In genomic region chr1:58854576-58854975, GRCh38 we compare ENCODE assay signal across 15 cellular contexts.
A peak's percentile ranks its signal among the peaks of the same experiment; 100 is the strongest.
DNase-seq lines count a peak whose midpoint lies in the region; ATAC-seq and TF ChIP-seq lines count a peak whose summit lies in the region.
"Had no signal": no experiment of that assay in that cellular context is flagged by ENCODE, and none has a peak within 500 bp of the region (broad histone marks: within the 10 kb centered on the region; RNA-seq: fewer than 3 reads in every experiment).

No MANE protein-coding gene starts in this region.

- no peaks in the 10 kb centered on the region for H3K36me3 ChIP-seq in left ventricle myocardium inferior
- H3K36me3 ChIP-seq in brain microvascular endothelial cell (replicated peaks) = no peaks in the 10 kb centered on the region
- no peaks in the 10 kb centered on the region for H3K36me3 ChIP-seq in upper lobe of right lung

- peaks cover 12% of the 10 kb centered on the region for H3K4me1 ChIP-seq in left ventricle myocardium inferior
- peaks cover 4% of the 10 kb centered on the region for H3K4me1 ChIP-seq in right cardiac atrium (ENCODE audit: control insufficient read depth, insufficient read depth, low read length)
- H3K4me1 ChIP-seq in upper lobe of right lung = peaks cover 10% of the 10 kb centered on the region

- in situ Hi-C loops in brain microvascular endothelial cell (cut with HindIII; ENCODE audit: low pct_ligation_motif_present, low sequenced_read_pairs) = no loop called here

- H3K4me1 Mint-ChIP-seq in nephron progenitor cell = peaks cover 50% of the 10 kb centered on the region

- H3K9me3 Mint-ChIP-seq in nephron progenitor cell = no peaks in the 10 kb centered on the region
- H3K9me3 Mint-ChIP-seq: WTC11 had no signal

- 70% methylated on average over 2 of the region's 2 CpGs for WGBS in right cardiac atrium

- H3K27me3 Mint-ChIP-seq in nephron progenitor cell (ENCODE audit: low read depth, poor library complexity) = peaks cover under 1% of the 10 kb centered on the region

- no peaks in the 10 kb centered on the region for H3K36me3 Mint-ChIP-seq in nephron progenitor cell (ENCODE audit: low read depth)
- H3K36me3 Mint-ChIP-seq: WTC11 had no signal

- no peak overlapping the region for H3K4me3 ChIP-seq in left ventricle myocardium inferior
- H3K4me3 ChIP-seq in right cardiac atrium (ENCODE audit: low read length) = no peak overlapping the region
- no peak overlapping the region for H3K4me3 ChIP-seq in brain microvascular endothelial cell (ENCODE audit: low read depth, low read length)
- no peak overlapping the region for H3K4me3 ChIP-seq in upper lobe of right lung

- intact Hi-C loops in left ventricle myocardium inferior (cut with micrococcal nuclease) = no loop called here
- intact Hi-C loops in right cardiac atrium (cut with DNase I) = no loop called here
- intact Hi-C loops in upper lobe of right lung (cut with DNase I) = no loop called here

- H3K4me3 Mint-ChIP-seq in nephron progenitor cell = no peak overlapping the region
- H3K4me3 Mint-ChIP-seq: WTC11 had no signal

- TF ChIP-seq CTCF in left ventricle myocardium inferior (IDR thresholded peaks at IDR 0.05; ENCODE audit: borderline replicate concordance) = no peak
- TF ChIP-seq CTCF in brain microvascular endothelial cell (IDR thresholded peaks at IDR 0.05; ENCODE audit: low read depth, low read length, missing control alignments) = no peak
- no peak for TF ChIP-seq CTCF in upper lobe of right lung (IDR thresholded peaks at IDR 0.05)
- TF ChIP-seq CTCF in nephron progenitor cell (IDR thresholded peaks at IDR 0.05) = no peak

- no peak overlapping the region for H3K27ac Mint-ChIP-seq in nephron progenitor cell
- H3K27ac Mint-ChIP-seq: WTC11 had no signal

- H3K27ac ChIP-seq in left ventricle myocardium inferior (replicated peaks) = peak overlapping the region; percentile 49
- H3K27ac ChIP-seq in right cardiac atrium (ENCODE audit: low read length) = no peak overlapping the region
- peak overlapping the region; percentile 30 for H3K27ac ChIP-seq in brain microvascular endothelial cell
- peak overlapping the region; percentile 33 for H3K27ac ChIP-seq in upper lobe of right lung

- H3K9me3 ChIP-seq in left ventricle myocardium inferior (replicated peaks) (no peaks in the 10 kb centered on the region), right cardiac atrium (ENCODE audit: control insufficient read depth, low read length) (no peaks in the 10 kb centered on the region), upper lobe of right lung (no peaks in the 10 kb centered on the region)

- DNase-seq in left ventricle myocardium inferior = no peak
- DNase-seq in right cardiac atrium = no peak
- peak; percentile 82 for DNase-seq in NOMO-1 treated with DMSO at 0.1 percent for 48 hours (lab: John Stamatoyannopoulos, UW; ENCODE audit: unreplicated experiment)
- no peak for DNase-seq in brain microvascular endothelial cell
- no peak for DNase-seq in upper lobe of right lung
- no peak for DNase-seq in nephron progenitor cell
- DNase-seq in NCI-H2227 treated with DMSO at 0.1 percent for 48 hours (lab: John Stamatoyannopoulos, UW) = no peak
- DNase-seq: amniotic stem cell, foreskin fibroblast, H7, NCI-H1105, NCI-H524, SHP77 treated with DMSO at 0.1 percent for 48 hours had no signal

- no peaks in the 10 kb centered on the region for H3K27me3 ChIP-seq in left ventricle myocardium inferior (ENCODE audit: low read depth)
- no peaks in the 10 kb centered on the region for H3K27me3 ChIP-seq in right cardiac atrium (ENCODE audit: control insufficient read depth, insufficient read depth)
- H3K27me3 ChIP-seq in brain microvascular endothelial cell (replicated peaks) = no peaks in the 10 kb centered on the region
- H3K27me3 ChIP-seq in upper lobe of right lung = no peaks in the 10 kb centered on the region

- ATAC-seq in right cardiac atrium = no peak
- peak; percentile 62 for ATAC-seq in upper lobe of right lung
- no peak for ATAC-seq in HG03354 (IDR thresholded peaks at IDR 0.05; ENCODE audit: poor library complexity, severe bottlenecking, unreplicated experiment)
- ATAC-seq: WTC11 had no signal
